8 cellular contexts compared by ENCODE assay signal in genomic region chr22:42313804-42314581, GRCh38. TPM values are rescaled to one million over a fixed set of nuclear protein-coding genes. Genes with fewer than 3 reads are reported as not detected.
DNase-seq lines count a peak whose midpoint lies in the region; ATAC-seq, FAIRE-seq and TF ChIP-seq lines count a peak whose summit lies in the region.

No MANE protein-coding gene starts in this region.

- RAD21 ChIA-PET in GM12878 (lab: Charles Lee; ENCODE audit: unreplicated experiment), result interaction anchor here (0.7 to 3.6 kb wide), 5 partner anchors 9 to 141 kb away, joined by 3 to 19 read pairs (median 4); no protein-coding TSS in a partner anchor

- FAIRE-seq in GM12878 (lab: Jason Lieb, UNC), result no peak

- peak; percentile 80 for DNase-seq in DMS153 (lab: John Stamatoyannopoulos, UW)
- peak; percentile 85 to 96 for DNase-seq in PC-9
- DNase-seq in GM12878 (ENCODE audit: low read depth, low spot score), result no peak
- no peak for DNase-seq in left lung
- DNase-seq in upper lobe of right lung, result no peak
- no peak for DNase-seq in posterior vena cava (ENCODE audit: low spot score)

- ATAC-seq in GM12878 (peak; percentile 67), left lung (peak; percentile 46), upper lobe of right lung (peak; percentile 29), GM21360 (IDR thresholded peaks at IDR 0.05; ENCODE audit: unreplicated experiment) (no peak)

- TF ChIP-seq POLR2A in GM12878 (IDR thresholded peaks at IDR 0.05; ENCODE audit: low read depth, low read length), result no peak

- H3K4me1 ChIP-seq in PC-9 (replicated peaks; ENCODE audit: insufficient read depth) (peaks cover 37% of the 10 kb centered on the region), GM12878 (ENCODE audit: control insufficient read depth, insufficient read depth, low read length) (peaks cover 4% of the 10 kb centered on the region), left lung (peaks cover 0 to 9% of the 10 kb centered on the region in 2 donors), upper lobe of right lung (no peaks in the 10 kb centered on the region)

- H3K9me3 ChIP-seq in PC-9 (ENCODE audit: insufficient read depth, low read depth) (no peaks in the 10 kb centered on the region), GM12878 (replicated peaks; ENCODE audit: control insufficient read depth, insufficient read depth, low read length) (no peaks in the 10 kb centered on the region), left lung (no peaks in the 10 kb centered on the region), upper lobe of right lung (no peaks in the 10 kb centered on the region)

- H3F3A ChIP-seq in PC-9 (ENCODE audit: insufficient read depth, low read depth), result peaks cover 21% of the 10 kb centered on the region

- H3K9me2 ChIP-seq in PC-9 (ENCODE audit: insufficient read depth), result no peaks in the 10 kb centered on the region

- H3K36me3 ChIP-seq in PC-9 (ENCODE audit: low read depth) (no peaks in the 10 kb centered on the region), GM12878 (ENCODE audit: control insufficient read depth in 2 of 2, insufficient read depth in 2 of 2, low read length in 1 of 2) (no peaks in the 10 kb centered on the region), left lung (no peaks in the 10 kb centered on the region), upper lobe of right lung (no peaks in the 10 kb centered on the region)

- no peak overlapping the region for H3K9ac ChIP-seq in GM12878 (ENCODE audit: control insufficient read depth, insufficient read depth, low read length)

- TF ChIP-seq RAD21 in Ishikawa (IDR thresholded peaks at IDR 0.05; ENCODE audit: low read depth), result peak; percentile 56
- TF ChIP-seq RAD21 in GM12878 (IDR thresholded peaks at IDR 0.05; ENCODE audit: insufficient read depth, low read depth, low read length), result peak; percentile 57

- BruUV-seq in PC-9 (replicated peaks; lab: Mats Ljungman, UMichigan), result no TSS peak
- BruUV-seq in GM12878 (replicated peaks; lab: Mats Ljungman, UMichigan), result no TSS peak

- CTCF ChIA-PET in PC-9 (lab: Charles Lee), result interaction anchor here (0.5 to 0.7 kb wide), 4 partner anchors 41 to 757 kb away, joined by 4 to 12 read pairs (median 7); no protein-coding TSS in a partner anchor
- CTCF ChIA-PET in GM12878 (lab: Yijun Ruan, JAX), result interaction anchor here (0.9 to 2.2 kb wide), 4 partner anchors 32 to 122 kb away, joined by 3 to 12 read pairs (median 5); no protein-coding TSS in a partner anchor

- POLR2A ChIA-PET in PC-9 (lab: Charles Lee; ENCODE audit: unreplicated experiment), result interaction anchor here (0.6 to 0.7 kb wide), 2 partner anchors 24 to 681 kb away, joined by 3 read pairs; no protein-coding TSS in a partner anchor
- POLR2A ChIA-PET in GM12878 (lab: Charles Lee), result interaction anchor here (0.6 kb wide), 1 partner anchor 376 kb away, joined by 3 read pairs; no protein-coding TSS in a partner anchor

- H3K4me2 ChIP-seq in PC-9, result peak overlapping the region; percentile 42
- H3K4me2 ChIP-seq in GM12878 (ENCODE audit: control insufficient read depth, insufficient read depth), result no peak overlapping the region

- peak overlapping the region; percentile 41 for H3K27ac ChIP-seq in PC-9
- no peak overlapping the region for H3K27ac ChIP-seq in GM12878 (ENCODE audit: control insufficient read depth, insufficient read depth)
- H3K27ac ChIP-seq in left lung, result no peak overlapping the region
- H3K27ac ChIP-seq in upper lobe of right lung, result no peak overlapping the region

- 56% methylated on average over 32 of the region's 33 CpGs for WGBS in GM12878 (ENCODE audit: insufficient coverage, insufficient replicate concordance, low lambda C conversion rate, missing lambda C conversion rate)

- no peak overlapping the region for H3K4me3 ChIP-seq in PC-9
- H3K4me3 ChIP-seq in GM12878, result no peak overlapping the region
- H3K4me3 ChIP-seq in left lung, result no peak overlapping the region
- H3K4me3 ChIP-seq in upper lobe of right lung, result no peak overlapping the region

- TF ChIP-seq EP300 in Ishikawa (IDR thresholded peaks at IDR 0.05; ENCODE audit: borderline replicate concordance) (no peak), GM12878 (IDR thresholded peaks at IDR 0.05; ENCODE audit: borderline replicate concordance in 1 of 2, control insufficient read depth in 1 of 2, low read depth in 2 of 2, low read length in 2 of 2) (no peak)

- no peaks in the 10 kb centered on the region for H3K27me3 ChIP-seq in PC-9 (ENCODE audit: insufficient read depth, low read depth)
- H3K27me3 ChIP-seq in GM12878 (replicated peaks in 1 of 2; ENCODE audit: control insufficient read depth in 2 of 2, insufficient read depth in 2 of 2, low read length in 1 of 2), result no peaks in the 10 kb centered on the region; a peak in 1 of 4 replicates
- H3K27me3 ChIP-seq in left lung, result peaks cover 0 to 23% of the 10 kb centered on the region in 2 donors
- no peaks in the 10 kb centered on the region for H3K27me3 ChIP-seq in upper lobe of right lung

- H2AFZ ChIP-seq in PC-9 (no peak overlapping the region), GM12878 (ENCODE audit: control insufficient read depth, low read depth, low read length) (no peak overlapping the region)

- peak; percentile 87 for TF ChIP-seq CTCF in PC-9 (conservative IDR thresholded peaks at IDR 0.05)
- peak; percentile 33 to 47 (median 35); a peak in 4 of 6 replicates for TF ChIP-seq CTCF in GM12878 (IDR thresholded peaks at IDR 0.05 in 2 of 3, conservative IDR thresholded peaks at IDR 0.05 in 1 of 3; ENCODE audit: control insufficient read depth in 2 of 3, extremely low read depth in 1 of 3, insufficient read depth in 1 of 3, low read depth in 3 of 3, low read length in 3 of 3)
- TF ChIP-seq CTCF in left lung (IDR thresholded peaks at IDR 0.05), result peak in 1 of 2 donors; percentile 19
- TF ChIP-seq CTCF in upper lobe of right lung (IDR thresholded peaks at IDR 0.05), result peak; percentile 29

- intact Hi-C loops in PC-9 (cut with micrococcal nuclease; ENCODE audit: unreplicated experiment) (loop anchor here (1.0 to 10.0 kb wide), 4 partner anchors 45 to 222 kb away; partner anchors contain the start of genes NDUFA6 and NFAM1), GM12878 (cut with micrococcal nuclease; ENCODE audit: unreplicated experiment) (no loop called here), left lung (cut with DNase I) (no loop called here), upper lobe of right lung (cut with DNase I) (no loop called here), posterior vena cava (cut with DNase I) (loop anchor here in 1 of 2 donors (1.0 kb wide), 1 partner anchor 26 kb away; no protein-coding TSS in a partner anchor)

- SMC1A ChIA-PET in GM12878 (lab: Charles Lee; ENCODE audit: uncharacterized antibody, unreplicated experiment), result interaction anchor here (0.6 to 1.9 kb wide), 4 partner anchors 36 to 144 kb away, joined by 3 to 12 read pairs (median 4); no protein-coding TSS in a partner anchor

- H4K20me1 ChIP-seq in PC-9 (ENCODE audit: insufficient read depth) (peaks cover 6% of the 10 kb centered on the region), GM12878 (ENCODE audit: control insufficient read depth, insufficient read depth) (no peaks in the 10 kb centered on the region)

- in situ Hi-C loops in GM12878 (cut with MboI), result no loop called here

- H3K79me2 ChIP-seq in PC-9 (ENCODE audit: low read depth), result no peaks in the 10 kb centered on the region
- H3K79me2 ChIP-seq in GM12878 (ENCODE audit: control insufficient read depth, insufficient read depth, low read length), result no peaks in the 10 kb centered on the region

TF ChIP-seq in Ishikawa, 13 proteins besides CTCF, POLR2A, EP300 and RAD21 (continues in another document):
- TF ChIP-seq TEAD4 (IDR thresholded peaks at IDR 0.05), result 0 out of 2 replicates have a peak, but pooled peaks have one; percentile 18
- peak; percentile 36; the same call in 1 of the 2 replicates for TF ChIP-seq TCF12 (IDR thresholded peaks at IDR 0.05; ENCODE audit: low read depth)
- TF ChIP-seq USF1 (IDR thresholded peaks at IDR 0.05), result peak; percentile 29; the same call in 1 of the 2 replicates

TF ChIP-seq in GM12878, 131 proteins besides CTCF, POLR2A, EP300 and RAD21 (continues in another document):
- peak; percentile 38; the same call in 1 of the 2 replicates for TF ChIP-seq SMC3 (IDR thresholded peaks at IDR 0.05; ENCODE audit: borderline replicate concordance, low read length)
- peak; percentile 45; the same call in 1 of the 2 replicates for TF ChIP-seq NR2F1 (conservative IDR thresholded peaks at IDR 0.05)
- peak; percentile 50 for TF ChIP-seq IKZF1 (conservative IDR thresholded peaks at IDR 0.05)
- no peak for TF ChIP-seq RB1 (IDR thresholded peaks at IDR 0.05; ENCODE audit: borderline replicate concordance)
- TF ChIP-seq SIN3A (IDR thresholded peaks at IDR 0.05; ENCODE audit: low read depth, low read length), result no peak
- peak in 1 of 2 experiments; percentile 24; a peak in 1 of 4 replicates for TF ChIP-seq IKZF2 (IDR thresholded peaks at IDR 0.05)
- TF ChIP-seq USF2 (IDR thresholded peaks at IDR 0.05; ENCODE audit: borderline replicate concordance, low read depth, low read length), result no peak
- TF ChIP-seq PAX5 (IDR thresholded peaks at IDR 0.05; ENCODE audit: borderline replicate concordance, low read depth, low read length), result no peak

RNA-seq across cellular contexts. Expression of gene TCF20, which starts 43.5 kb away (rescaled TPM):
- total RNA-seq in PC-9 (2021) (79.1 and 85.1 TPM in 2 replicates), GM12878 (2014; rRNA removed) (28.4 TPM in 2 replicates), GM12878 (2014; rRNA removed; fragmentation: Illumina TruSeq; extraction: Trizol) (26.4 and 26.9 TPM in 2 replicates), GM12878 (2021) (52.9 and 56.9 TPM in 2 replicates), left lung (10 to 100 TPM; 35.0 to 41.3 TPM), upper lobe of right lung (47.4 TPM), posterior vena cava (10 to 100 TPM; 26.9 to 27.2 TPM)
- total RNA-seq in GM12878 (2013; cell fraction: nucleolus; rRNA removed), result 92.0 and 98.0 TPM in 2 replicates
- polyA plus RNA-seq in GM12878 (2011; ENCODE audit: low read depth), result 8.2 TPM
- polyA plus RNA-seq in GM12878 (2011; rRNA removed) (16.7 and 23.9 TPM in 2 replicates), GM12878 (2014; fragmentation: Illumina TruSeq; extraction: Trizol) (21.0 and 23.4 TPM in 2 replicates), GM12878 (2014; fragmentation: Nextera tagmentation; extraction: Ambion mirVana) (under 1 TPM; 0.69 to 0.89 TPM), GM12878 (2014; rRNA removed) (19.3 and 21.8 TPM in 2 replicates), GM12878 (2016; fragmentation: Nextera tagmentation; extraction: Ambion mirVana) (under 1 TPM; 0.64 to 0.80 TPM)
- 24.2 and 25.6 TPM in 2 replicates for polyA plus RNA-seq in GM12878 (2011; cell fraction: cytosol; rRNA removed)
- 21.6 and 21.7 TPM in 2 replicates for polyA plus RNA-seq in GM12878 (2011; cell fraction: nucleus; rRNA removed)
- 14.0 and 15.1 TPM in 2 replicates for polyA plus RNA-seq in GM12878 (2012)
- 60.0 and 66.1 TPM in 2 replicates for polyA minus RNA-seq in GM12878 (2011; rRNA and poly(A)+ RNA removed)
- 26.2 and 29.5 TPM in 2 replicates for polyA minus RNA-seq in GM12878 (2011; cell fraction: cytosol; rRNA and poly(A)+ RNA removed)
- 24.1 and 33.6 TPM in 2 replicates for polyA minus RNA-seq in GM12878 (2011; cell fraction: nucleus; rRNA and poly(A)+ RNA removed)

Comparison
In these comparisons a context has a peak if more than half of its experiments do, and no peak if none do; other contexts are left out.
1. DNase-seq: peak in DMS153 (single experiment) and PC-9 (2 of 2); none in GM12878 (single experiment), left lung (0 of 2), upper lobe of right lung (single experiment) and posterior vena cava (single experiment).